Comparison of ENCODE assay signal across 22 cellular contexts in the genomic region with DNA sequence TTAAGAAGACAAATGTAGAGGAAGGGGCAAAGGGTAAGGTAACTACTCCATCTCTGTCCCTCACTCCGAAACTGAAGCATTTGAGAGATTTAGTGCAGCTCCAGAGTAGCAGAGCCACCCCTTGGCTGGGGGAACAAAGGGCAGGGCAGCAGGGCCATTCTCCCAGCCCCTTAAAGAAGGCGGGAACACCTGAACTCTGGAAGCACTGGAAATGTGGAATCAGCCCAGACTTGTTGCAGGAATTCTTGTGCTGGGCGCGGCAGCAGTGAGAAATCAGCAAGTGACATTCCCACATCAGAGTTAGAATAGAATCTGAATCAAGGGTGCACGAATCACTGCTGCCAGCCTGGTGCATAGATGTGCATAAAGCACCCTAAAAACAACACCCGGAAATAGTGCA. TPM values are rescaled to one million over a fixed set of nuclear protein-coding genes. Genes with fewer than 3 reads are reported as not detected.
"Had no signal": no experiment of that assay in that cellular context is flagged by ENCODE, and none has a peak within 500 bp of the region (broad histone marks: within the 10 kb centered on the region; RNA-seq: fewer than 3 reads in every experiment).

No MANE protein-coding gene starts in this region.

- H3K4me3 ChIP-seq: cardiac muscle cell, gastrocnemius medialis, lower lobe of right lung, smooth muscle cell, thoracic aorta had no signal

- H3K36me3 Mint-ChIP-seq: activated naive CD4-positive, alpha-beta T cell treated with anti-CD3 and anti-CD28 coated beads, Interleukin-2, amount 50 U/mL, for 72 hours; stimulated activated memory B cell treated with anti-CD40 and anti-IgM and Interleukin-4, amounts not matched to agents 10 μg/mL and 1 μg/mL and 100 μg/mL, for 72 hours had no signal

- H3K4me3 Mint-ChIP-seq: nephron progenitor cell; stimulated activated memory B cell treated with anti-CD40 and anti-IgM and Interleukin-4, amounts not matched to agents 10 μg/mL and 1 μg/mL and 100 μg/mL, for 72 hours; T-helper 1 cell treated with Interleukin-12 subunit alpha and Interleukin-12 subunit beta and Interleukin-4 antibody, amounts not matched to agents 30 μg/mL and 1 μg/mL, for 36 hours had no signal

- ATAC-seq: activated CD4-positive, CD25-positive, alpha-beta regulatory T cell treated with anti-CD3 and anti-CD28 coated beads, Interleukin-2, amount 50 U/mL, for 24 hours; activated naive CD4-positive, alpha-beta T cell treated with anti-CD3 and anti-CD28 coated beads, Interleukin-2, amount 50 U/mL, for 72 hours; gastrocnemius medialis; left cardiac atrium; lower lobe of right lung; sciatic nerve had no signal

- H3K27me3 ChIP-seq: cardiac muscle cell, gastrocnemius medialis had no signal

- H3K9me3 ChIP-seq: gastrocnemius medialis, lower lobe of right lung, thoracic aorta had no signal

- H3K27ac ChIP-seq: cardiac muscle cell, gastrocnemius medialis, lower lobe of right lung, thoracic aorta had no signal

- H3K9me3 Mint-ChIP-seq: activated naive CD4-positive, alpha-beta T cell treated with anti-CD3 and anti-CD28 coated beads, Interleukin-2, amount 50 U/mL, for 72 hours; nephron progenitor cell; stimulated activated memory B cell treated with anti-CD40 and anti-IgM and Interleukin-4, amounts not matched to agents 10 μg/mL and 1 μg/mL and 100 μg/mL, for 72 hours; T-helper 1 cell treated with Interleukin-12 subunit alpha and Interleukin-12 subunit beta and Interleukin-4 antibody, amounts not matched to agents 30 μg/mL and 1 μg/mL, for 36 hours had no signal

- H3K27ac Mint-ChIP-seq: activated naive CD4-positive, alpha-beta T cell treated with anti-CD3 and anti-CD28 coated beads, Interleukin-2, amount 50 U/mL, for 72 hours; stimulated activated memory B cell treated with anti-CD40 and anti-IgM and Interleukin-4, amounts not matched to agents 10 μg/mL and 1 μg/mL and 100 μg/mL, for 72 hours; T-helper 1 cell treated with Interleukin-12 subunit alpha and Interleukin-12 subunit beta and Interleukin-4 antibody, amounts not matched to agents 30 μg/mL and 1 μg/mL, for 36 hours had no signal

- H3K36me3 ChIP-seq: cardiac muscle cell, gastrocnemius medialis, lower lobe of right lung, thoracic aorta had no signal

- H3K4me1 ChIP-seq: gastrocnemius medialis, lower lobe of right lung had no signal

- DNase-seq: activated CD4-positive, alpha-beta T cell treated with anti-CD3 and anti-CD28 coated beads, Interleukin-2, amount 50 U/mL, for 1 hour; activated CD8-positive, alpha-beta memory T cell treated with anti-CD3 and anti-CD28 coated beads, Interleukin-2, amount 50 U/mL, for 4 hours; activated gamma-delta T cell; dermis blood vessel endothelial cell; effector memory CD4-positive, alpha-beta T cell; gastrocnemius medialis; left cardiac atrium; lower lobe of right lung; midbrain; nephron progenitor cell; nucleus accumbens; stimulated activated CD4-positive, alpha-beta T cell treated with anti-CD3 and anti-CD28 coated beads, Interleukin-4, amount 100 ng/mL, for 24 hours had no signal

- H3K4me1 Mint-ChIP-seq: stimulated activated memory B cell treated with anti-CD40 and anti-IgM and Interleukin-4, amounts not matched to agents 10 μg/mL and 1 μg/mL and 100 μg/mL, for 72 hours had no signal

RNA-seq across cellular contexts. Expression of gene GRM8, which starts 34.4 kb away (rescaled TPM):
- total RNA-seq: activated naive CD4-positive, alpha-beta T cell treated with anti-CD3 and anti-CD28 coated beads, Interleukin-2, amount 50 U/mL, for 72 hours; chondrocyte; dermis blood vessel endothelial cell; epithelial cell of proximal tubule; gastrocnemius medialis; lower lobe of right lung; thoracic aorta had no signal
